Comparison of ENCODE assay signal across 22 cellular contexts in genomic region chr1:45772971-45773370, GRCh38. TPM values are rescaled to one million over a fixed set of nuclear protein-coding genes. Genes with fewer than 3 reads are reported as not detected.
DNase-seq lines count a peak whose midpoint lies in the region; ATAC-seq lines count a peak whose summit lies in the region.
"Had no signal": no experiment of that assay in that cellular context is flagged by ENCODE, and none has a peak within 500 bp of the region (broad histone marks: within the 10 kb centered on the region; RNA-seq: fewer than 3 reads in every experiment).

No MANE protein-coding gene starts in this region.

- ATAC-seq in activated T-cell treated with anti-CD3 and anti-CD28 coated beads, Interleukin-2, amount 50 U/mL, for 72 hours (replicated peaks in 1 of 2): peak; percentile 20 to 26
- ATAC-seq in HG02610 (IDR thresholded peaks at IDR 0.05; ENCODE audit: unreplicated experiment) (peak; percentile 57), T-helper 17 cell (no peak), HG03039 (IDR thresholded peaks at IDR 0.05; ENCODE audit: unreplicated experiment) (no peak)
- ATAC-seq: Panc1 had no signal

- no peaks in the 10 kb centered on the region for H3K27me3 Mint-ChIP-seq in activated T-cell treated with anti-CD3 and anti-CD28 coated beads, Interleukin-2, amount 50 U/mL, for 72 hours (ENCODE audit: low read depth)
- no peaks in the 10 kb centered on the region for H3K27me3 Mint-ChIP-seq in activated T-cell treated with anti-CD3 and anti-CD28 coated beads, Interleukin-2, amount 50 U/mL, for 24 hours
- H3K27me3 Mint-ChIP-seq in T-helper 17 cell: no peaks in the 10 kb centered on the region
- H3K27me3 Mint-ChIP-seq: CD4-positive, alpha-beta T cell had no signal

- no peak for DNase-seq in activated T-cell treated with anti-CD3 and anti-CD28 coated beads, Interleukin-2, amount 50 U/mL, for 72 hours
- no peak for DNase-seq in activated T-cell treated with anti-CD3 and anti-CD28 coated beads, Interleukin-2, amount 50 U/mL, for 24 hours
- DNase-seq in T-helper 17 cell (no peak), NCI-H2196 (lab: John Stamatoyannopoulos, UW; ENCODE audit: unreplicated experiment) (no peak), ureter (ENCODE audit: low spot score) (no peak)
- DNase-seq in activated CD4-positive, alpha-beta T cell treated with anti-CD3 and anti-CD28 coated beads, Interleukin-2, amount 50 U/mL, for 4 hours: no peak
- DNase-seq: ACHN; CD4-positive, alpha-beta T cell; COR-L47; DMS79; NCI-H1092 treated with DMSO at 0.1 percent for 48 hours; NCI-H1436 treated with DMSO at 0.1 percent for 48 hours; NCI-H1930; NCI-H226; NCI-H510A treated with DMSO at 0.1 percent for 48 hours; NCI-H748 treated with DMSO at 0.1 percent for 48 hours; SIG-M5; SK-N-SH had no signal

- no peak overlapping the region for H3K4me3 Mint-ChIP-seq in activated T-cell treated with anti-CD3 and anti-CD28 coated beads, Interleukin-2, amount 50 U/mL, for 72 hours
- H3K4me3 Mint-ChIP-seq in activated T-cell treated with anti-CD3 and anti-CD28 coated beads, Interleukin-2, amount 50 U/mL, for 24 hours: no peak overlapping the region
- H3K4me3 Mint-ChIP-seq in T-helper 17 cell: no peak overlapping the region
- H3K4me3 Mint-ChIP-seq: CD4-positive, alpha-beta T cell had no signal

- no peaks in the 10 kb centered on the region for H3K36me3 Mint-ChIP-seq in activated T-cell treated with anti-CD3 and anti-CD28 coated beads, Interleukin-2, amount 50 U/mL, for 72 hours (ENCODE audit: insufficient read depth in 2 of 2)
- no peaks in the 10 kb centered on the region for H3K36me3 Mint-ChIP-seq in activated T-cell treated with anti-CD3 and anti-CD28 coated beads, Interleukin-2, amount 50 U/mL, for 24 hours (ENCODE audit: low read depth)
- H3K36me3 Mint-ChIP-seq in T-helper 17 cell (ENCODE audit: low read depth): no peaks in the 10 kb centered on the region

- no peaks in the 10 kb centered on the region for H3K9me3 ChIP-seq in T-helper 17 cell (ENCODE audit: control insufficient read depth, low read length, poor library complexity, severe bottlenecking)
- H3K9me3 ChIP-seq: BLaER1, SK-N-SH had no signal

- no peak overlapping the region for H3K27ac Mint-ChIP-seq in activated T-cell treated with anti-CD3 and anti-CD28 coated beads, Interleukin-2, amount 50 U/mL, for 72 hours
- H3K27ac Mint-ChIP-seq in activated T-cell treated with anti-CD3 and anti-CD28 coated beads, Interleukin-2, amount 50 U/mL, for 24 hours: no peak overlapping the region
- peak overlapping the region; percentile 24 for H3K27ac Mint-ChIP-seq in T-helper 17 cell
- H3K27ac Mint-ChIP-seq: CD4-positive, alpha-beta T cell had no signal

- no peaks in the 10 kb centered on the region for H3K9me3 Mint-ChIP-seq in activated T-cell treated with anti-CD3 and anti-CD28 coated beads, Interleukin-2, amount 50 U/mL, for 72 hours
- H3K9me3 Mint-ChIP-seq in activated T-cell treated with anti-CD3 and anti-CD28 coated beads, Interleukin-2, amount 50 U/mL, for 24 hours: no peaks in the 10 kb centered on the region
- H3K9me3 Mint-ChIP-seq: CD4-positive, alpha-beta T cell had no signal

- H3K4me1 Mint-ChIP-seq in activated T-cell treated with anti-CD3 and anti-CD28 coated beads, Interleukin-2, amount 50 U/mL, for 72 hours (ENCODE audit: low read depth): no peaks in the 10 kb centered on the region
- H3K4me1 Mint-ChIP-seq in activated T-cell treated with anti-CD3 and anti-CD28 coated beads, Interleukin-2, amount 50 U/mL, for 24 hours (ENCODE audit: low read depth): no peaks in the 10 kb centered on the region
- H3K4me1 Mint-ChIP-seq in T-helper 17 cell: no peaks in the 10 kb centered on the region

RNA-seq across cellular contexts. Expression of gene IPP, which starts 22.5 kb away (rescaled TPM):
- total RNA-seq in activated T-cell treated with anti-CD3 and anti-CD28 coated beads, Interleukin-2, amount 50 U/mL, for 72 hours: 10 to 100 TPM; 19.1 to 20.3 TPM
- total RNA-seq in T-helper 17 cell (1 to 10 TPM; 6.7 to 7.6 TPM), ureter (19.6 TPM)

RNA-seq across cellular contexts. Expression of gene MAST2, which starts 30.4 kb away (rescaled TPM):
- 10 to 100 TPM; 20.7 to 21.0 TPM for total RNA-seq in activated T-cell treated with anti-CD3 and anti-CD28 coated beads, Interleukin-2, amount 50 U/mL, for 72 hours
- total RNA-seq in T-helper 17 cell: 10 to 100 TPM; 10.0 to 13.7 TPM
- 27.1 TPM for total RNA-seq in ureter

Comparison
In these comparisons a context has a peak if more than half of its experiments do, and no peak if none do; other contexts are left out.
1. ATAC-seq: peak in activated T-cell treated with anti-CD3 and anti-CD28 coated beads, Interleukin-2, amount 50 U/mL, for 72 hours (2 of 2) and HG02610 (single experiment); none in T-helper 17 cell (single experiment) and HG03039 (single experiment).